Comparison of ENCODE assay signal across 8 cellular contexts in the genomic region with DNA sequence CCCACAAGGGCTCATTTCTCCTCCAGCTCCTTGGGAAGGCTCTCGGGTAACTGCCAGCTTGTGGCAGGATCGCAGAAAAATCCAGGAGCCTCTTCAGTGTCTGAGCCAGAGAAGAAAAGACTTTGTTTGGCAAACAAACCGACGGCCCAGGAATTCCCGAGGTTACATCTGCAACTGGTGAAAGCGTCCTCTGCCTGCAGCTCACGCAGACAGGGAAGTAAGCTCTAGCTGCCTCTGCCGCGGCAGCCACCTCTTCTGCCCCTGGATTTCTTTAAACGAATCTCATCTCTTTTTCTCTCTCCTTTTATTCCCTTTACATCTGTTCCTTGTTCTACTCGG. TPM values are rescaled to one million over a fixed set of nuclear protein-coding genes. Genes with fewer than 3 reads are reported as not detected.
DNase-seq lines count a peak whose midpoint lies in the region; ATAC-seq and TF ChIP-seq lines count a peak whose summit lies in the region.

No MANE protein-coding gene starts in this region.

- no peak for DNase-seq in activated CD4-positive, alpha-beta T cell treated with anti-CD3 and anti-CD28 coated beads, Interleukin-2, amount 10 ng/mL, durations not matched to agents 24 days and 14 days
- no peak for DNase-seq in activated CD4-positive, alpha-beta T cell treated with anti-CD3 and anti-CD28 coated beads for 4 hours
- peak; percentile 35 for DNase-seq in HEK293T (ENCODE audit: extremely low spot score)
- peak; percentile 33 to 59 for DNase-seq in NOMO-1 (lab: John Stamatoyannopoulos, UW; ENCODE audit: unreplicated experiment in 2 of 2)
- DNase-seq in dorsolateral prefrontal cortex, result peak in 1 of 10 donors; percentile 38
- DNase-seq in NCI-H1930 (lab: John Stamatoyannopoulos, UW), result no peak

- H3K27ac Mint-ChIP-seq in activated CD4-positive, alpha-beta T cell treated with anti-CD3 and anti-CD28 coated beads, Interleukin-2, amount 10 ng/mL, durations not matched to agents 24 days and 14 days, result no peak overlapping the region

- CTCF ChIA-PET in HEK293T (lab: Yijun Ruan, JAX), result interaction anchor here (0.6 to 0.9 kb wide), 3 partner anchors 11 to 118 kb away, joined by 3 to 5 read pairs (median 3); no protein-coding TSS in a partner anchor

- peak overlapping the region; percentile 66 for H3K4me3 Mint-ChIP-seq in activated CD4-positive, alpha-beta T cell treated with anti-CD3 and anti-CD28 coated beads, Interleukin-2, amount 10 ng/mL, durations not matched to agents 24 days and 14 days

- no peaks in the 10 kb centered on the region for H3K9me3 Mint-ChIP-seq in activated CD4-positive, alpha-beta T cell treated with anti-CD3 and anti-CD28 coated beads, Interleukin-2, amount 10 ng/mL, durations not matched to agents 24 days and 14 days

- H3K27me3 Mint-ChIP-seq in activated CD4-positive, alpha-beta T cell treated with anti-CD3 and anti-CD28 coated beads, Interleukin-2, amount 10 ng/mL, durations not matched to agents 24 days and 14 days, result peaks cover 68% of the 10 kb centered on the region

- no peak for ATAC-seq in GM21381 (IDR thresholded peaks at IDR 0.05; ENCODE audit: unreplicated experiment)

- H3K9ac ChIP-seq in muscle layer of colon (ENCODE audit: low read length), result peak overlapping the region; percentile 51

- H3K4me1 ChIP-seq in muscle layer of colon (ENCODE audit: insufficient read depth, low read length), result peaks cover 10% of the 10 kb centered on the region

- H3K4me3 ChIP-seq in dorsolateral prefrontal cortex (peak overlapping the region; percentile 24 to 78 (median 57)), muscle layer of colon (ENCODE audit: low read depth in 1 of 2, low read length in 2 of 2) (peak overlapping the region; percentile 65 to 77)

- H3K27ac ChIP-seq in dorsolateral prefrontal cortex, result peak overlapping the region in 14 of 59 donors; percentile 1 to 66 (median 29)
- H3K27ac ChIP-seq in muscle layer of colon (ENCODE audit: low read depth, low read length), result peak overlapping the region; percentile 79

- H3K36me3 Mint-ChIP-seq in activated CD4-positive, alpha-beta T cell treated with anti-CD3 and anti-CD28 coated beads, Interleukin-2, amount 10 ng/mL, durations not matched to agents 24 days and 14 days (ENCODE audit: low read depth), result no peaks in the 10 kb centered on the region

- no peaks in the 10 kb centered on the region for H3K36me3 ChIP-seq in muscle layer of colon (ENCODE audit: insufficient read depth, low read length)

- POLR2A ChIA-PET in HEK293T (lab: Yijun Ruan, JAX), result interaction anchor here (0.8 to 1.2 kb wide), 3 partner anchors 11 to 74 kb away, joined by 3 to 10 read pairs (median 8); partner anchors contain the start of gene PLRG1

- peak in 1 of 56 donors; percentile 9 for TF ChIP-seq CTCF in dorsolateral prefrontal cortex (IDR thresholded peaks at IDR 0.05 in 54 of 56, conservative IDR thresholded peaks at IDR 0.05 in 2 of 56; ENCODE audit: low read depth in 1 of 56, partially characterized antibody in 56 of 56)

- intact Hi-C loops in activated CD4-positive, alpha-beta T cell treated with anti-CD3 and anti-CD28 coated beads, Interleukin-2, amount 10 ng/mL, durations not matched to agents 24 days and 14 days (cut with micrococcal nuclease), result loop anchor here (5.0 kb wide), 2 partner anchors 251 to 704 kb away; partner anchors contain the start of genes LRAT and SFRP2
- intact Hi-C loops in dorsolateral prefrontal cortex (cut with DNase I), result no loop called here

- H3K27me3 ChIP-seq in dorsolateral prefrontal cortex (peaks cover 0 to 67% (median 31%) of the 10 kb centered on the region in 45 donors), muscle layer of colon (ENCODE audit: control insufficient read depth in 1 of 2, insufficient read depth in 2 of 2, low read length in 2 of 2) (peaks cover 0 to 5% of the 10 kb centered on the region in 2 donors)

- peaks cover 13% of the 10 kb centered on the region for H3K4me1 Mint-ChIP-seq in activated CD4-positive, alpha-beta T cell treated with anti-CD3 and anti-CD28 coated beads, Interleukin-2, amount 10 ng/mL, durations not matched to agents 24 days and 14 days

- H3K9me3 ChIP-seq in muscle layer of colon (ENCODE audit: low read length), result no peaks in the 10 kb centered on the region

TF ChIP-seq in HEK293T, 16 proteins besides CTCF, POLR2A, EP300 and RAD21:
- TF ChIP-seq SP1 (IDR thresholded peaks at IDR 0.05), result no peak
- no peak for TF ChIP-seq ARNT (IDR thresholded peaks at IDR 0.05)
- TF ChIP-seq FOXA1 (IDR thresholded peaks at IDR 0.05), result no peak
- TF ChIP-seq FOXK2 (IDR thresholded peaks at IDR 0.05), result no peak
- TF ChIP-seq NFRKB (IDR thresholded peaks at IDR 0.05), result no peak
- TF ChIP-seq L3MBTL2 (conservative IDR thresholded peaks at IDR 0.05), result no peak
TF ChIP-seq in HEK293T: peak in this region for 0.

RNA-seq across cellular contexts. Expression of gene DCHS2, which starts 0.3 kb away (rescaled TPM):
- not detected in 2 replicates for total RNA-seq in activated CD4-positive, alpha-beta T cell treated with anti-CD3 and anti-CD28 coated beads, Interleukin-2, amount 10 ng/mL, durations not matched to agents 24 days and 14 days
- 10 to 100 TPM in 106 of 120 experiments, 1 to 10 TPM in 14; 6.0 to 24.0 (median 14.7) TPM for total RNA-seq in dorsolateral prefrontal cortex

RNA-seq across cellular contexts. Expression of gene PLRG1, which starts 58.9 kb away (rescaled TPM):
- total RNA-seq in activated CD4-positive, alpha-beta T cell treated with anti-CD3 and anti-CD28 coated beads, Interleukin-2, amount 10 ng/mL, durations not matched to agents 24 days and 14 days, result 81.1 and 92.3 TPM in 2 replicates
- 10 to 100 TPM; 42.2 to 96.5 (median 73.6) TPM for total RNA-seq in dorsolateral prefrontal cortex

Comparison
In these comparisons a context has a peak if more than half of its experiments do, and no peak if none do; other contexts are left out.
1. DNase-seq: peak in HEK293T (single experiment) and NOMO-1 (2 of 2); none in activated CD4-positive, alpha-beta T cell treated with anti-CD3 and anti-CD28 coated beads, Interleukin-2, amount 10 ng/mL, durations not matched to agents 24 days and 14 days (single experiment), activated CD4-positive, alpha-beta T cell treated with anti-CD3 and anti-CD28 coated beads for 4 hours (0 of 2) and NCI-H1930 (0 of 2).